7 cellular contexts compared by ENCODE assay signal in genomic region chr21:31580866-31581276, GRCh38.
A peak's percentile ranks its signal among the peaks of the same experiment; 100 is the strongest.
DNase-seq lines count a peak whose midpoint lies in the region; ATAC-seq and TF ChIP-seq lines count a peak whose summit lies in the region.

No MANE protein-coding gene starts in this region.

- ATAC-seq in HG03159 (IDR thresholded peaks at IDR 0.05; ENCODE audit: unreplicated experiment), result peak; percentile 70

- peak; percentile 74 for TF ChIP-seq CTCF in GM12874 (IDR thresholded peaks at IDR 0.05; ENCODE audit: insufficient read depth, low read depth, low read length)

- DNase-seq in NCI-H69 (lab: John Stamatoyannopoulos, UW) (peak; percentile 84), midbrain (lab: John Stamatoyannopoulos, UW) (peak; percentile 81)
- DNase-seq in activated CD4-positive, alpha-beta T cell treated with anti-CD3 and anti-CD28 coated beads, Interleukin-2, amount 50 U/mL, for 48 hours, result peak; percentile 86 to 87
- peak; percentile 67 for DNase-seq in effector CD4-positive, alpha-beta T cell
- peak; percentile 36 to 61 for DNase-seq in stimulated activated CD8-positive, alpha-beta memory T cell treated with anti-CD3 and anti-CD28 coated beads, Interleukin-4, amount 100 ng/mL, for 4 hours (ENCODE audit: low read depth in 2 of 2, low spot score in 1 of 2)

Comparison
In these comparisons a context has a peak if more than half of its experiments do, and no peak if none do; other contexts are left out.
1. Peak in every context shown above with its lines: DNase-seq and ATAC-seq.